ENCODE assay signal across 8 cellular contexts in genomic region chr1:247126165-247126564, GRCh38. TPM values are rescaled to one million over a fixed set of nuclear protein-coding genes. Genes with fewer than 3 reads are reported as not detected.
DNase-seq lines count a peak whose midpoint lies in the region; ATAC-seq, FAIRE-seq and TF ChIP-seq lines count a peak whose summit lies in the region.
"Not testable (repeated sequence)": the region's sequence is repeated elsewhere in the genome, so short reads cannot be mapped to it uniquely, and the experiment has no call there.

No MANE protein-coding gene starts in this region.

- ATAC-seq in CD4-positive, CD25-positive, alpha-beta regulatory T cell (ENCODE audit: low read depth in 2 of 2): peak; percentile 100
- ATAC-seq in GM18873 (IDR thresholded peaks at IDR 0.05; ENCODE audit: low FRiP score, unreplicated experiment) (peak; percentile 99), GM21423 (IDR thresholded peaks at IDR 0.05; ENCODE audit: unreplicated experiment) (peak; percentile 99), HG02798 (IDR thresholded peaks at IDR 0.05; ENCODE audit: poor library complexity, unreplicated experiment) (peak; percentile 100), HG03175 (IDR thresholded peaks at IDR 0.05; ENCODE audit: unreplicated experiment) (peak; percentile 99), RWPE2 (ENCODE audit: low read depth) (peak; percentile 97), naive B cell (ENCODE audit: low read depth in 2 of 2) (peak; percentile 97)

- not testable (repeated sequence) for H3K27ac ChIP-seq in CD4-positive, CD25-positive, alpha-beta regulatory T cell (ENCODE audit: insufficient read depth, low read length, poor library complexity, severe bottlenecking); RWPE2 (ENCODE audit: poor library complexity, severe bottlenecking); H1 (ENCODE audit: low read depth, low read length)

- not testable (repeated sequence) for H3K27me3 ChIP-seq in CD4-positive, CD25-positive, alpha-beta regulatory T cell (ENCODE audit: control insufficient read depth, insufficient read depth, low read length); RWPE2 (ENCODE audit: insufficient read depth, poor library complexity, severe bottlenecking); H1 (replicated peaks in 1 of 4; ENCODE audit: control insufficient read depth in 3 of 4, extremely low read depth in 1 of 4, insufficient read depth in 3 of 4, low read length in 3 of 4)

- H3K4me1 ChIP-seq in CD4-positive, CD25-positive, alpha-beta regulatory T cell (ENCODE audit: control insufficient read depth, insufficient read depth, low read length, poor library complexity, severe bottlenecking); RWPE2 (ENCODE audit: insufficient read depth, poor library complexity, severe bottlenecking); H1 (replicated peaks in 1 of 4; ENCODE audit: control insufficient read depth in 3 of 4, insufficient read depth in 4 of 4, low read length in 3 of 4): not testable (repeated sequence)

- not testable (repeated sequence) for H3K27me3 Mint-ChIP-seq in CD4-positive, CD25-positive, alpha-beta regulatory T cell; naive B cell

- H2AK5ac ChIP-seq in H1 (ENCODE audit: low read depth, low read length): not testable (repeated sequence)

- H3K79me1 ChIP-seq in H1 (ENCODE audit: low read depth, low read length): not testable (repeated sequence)

- not testable (repeated sequence) for TF ChIP-seq CTCF in RWPE2 (IDR thresholded peaks at IDR 0.05; ENCODE audit: poor library complexity, severe bottlenecking); H1 (IDR thresholded peaks at IDR 0.05; ENCODE audit: control extremely low read depth in 1 of 3, insufficient read depth in 1 of 3, low read depth in 1 of 3, low read length in 3 of 3)

- not testable (repeated sequence) for H3K9ac ChIP-seq in H1 (replicated peaks in 1 of 4; ENCODE audit: extremely low read depth in 1 of 4, low read depth in 3 of 4, low read length in 3 of 4)

- not testable (repeated sequence) for H4K91ac ChIP-seq in H1 (replicated peaks; ENCODE audit: insufficient read length, low read length)

- H3K36me3 ChIP-seq in CD4-positive, CD25-positive, alpha-beta regulatory T cell (ENCODE audit: control insufficient read depth, insufficient read depth, low read length); RWPE2 (ENCODE audit: low read depth): not testable (repeated sequence)
- H3K36me3 ChIP-seq in H1 (ENCODE audit: control insufficient read depth in 2 of 4, insufficient read depth in 4 of 4, low read length in 3 of 4): peaks cover under 1 to 12% (median 4%) of the 10 kb centered on the region in 4 experiments; a peak in 5 of 8 replicates

- H3K23ac ChIP-seq in H1 (ENCODE audit: insufficient read length): not testable (repeated sequence)

- not testable (repeated sequence) for H3K79me2 ChIP-seq in H1 (ENCODE audit: control insufficient read depth in 1 of 2, insufficient read depth in 2 of 2, low read length in 2 of 2)

- not testable (repeated sequence) for H3K4me3 ChIP-seq in CD4-positive, CD25-positive, alpha-beta regulatory T cell (ENCODE audit: low read depth, low read length); RWPE2 (ENCODE audit: severe bottlenecking); H1 (ENCODE audit: extremely low read depth in 1 of 4, insufficient read depth in 2 of 4, low read depth in 3 of 4, low read length in 4 of 4)

- peak; percentile 78 for FAIRE-seq in H1 (lab: Jason Lieb, UNC)

- not testable (repeated sequence) for H3K56ac ChIP-seq in H1 (replicated peaks; ENCODE audit: insufficient read length, low read depth, low read length)

- not testable (repeated sequence) for H3K23me2 ChIP-seq in H1 (ENCODE audit: low read depth, low read length)

- not testable (repeated sequence) for TF ChIP-seq EP300 in H1 (IDR thresholded peaks at IDR 0.05; ENCODE audit: borderline replicate concordance in 1 of 2, low read depth in 2 of 2, low read length in 2 of 2)

- TF ChIP-seq POLR2A in H1 (IDR thresholded peaks at IDR 0.05; ENCODE audit: control extremely low read depth in 1 of 2, low read depth in 2 of 2, low read length in 2 of 2): not testable (repeated sequence)

- not testable (repeated sequence) for H3K27ac Mint-ChIP-seq in CD4-positive, CD25-positive, alpha-beta regulatory T cell; naive B cell

- H2BK5ac ChIP-seq in H1 (ENCODE audit: low read depth, low read length): not testable (repeated sequence)

- H3K18ac ChIP-seq in H1 (ENCODE audit: extremely low read depth, low read length): not testable (repeated sequence)

- H3K4me2 ChIP-seq in H1 (ENCODE audit: insufficient read depth in 1 of 2, low read depth in 2 of 2, low read length in 2 of 2): not testable (repeated sequence)

- peaks cover 8 to 16% of the 10 kb centered on the region in 2 experiments for H3K9me3 ChIP-seq in CD4-positive, CD25-positive, alpha-beta regulatory T cell (ENCODE audit: control insufficient read depth in 2 of 2, low read length in 2 of 2)
- not testable (repeated sequence) for H3K9me3 ChIP-seq in RWPE2 (ENCODE audit: severe bottlenecking); H1 (ENCODE audit: insufficient read depth in 2 of 2, low read depth in 1 of 2, low read length in 1 of 2)

- H4K8ac ChIP-seq in H1 (ENCODE audit: extremely low read depth, insufficient read depth, low read length): not testable (repeated sequence)

- not testable (repeated sequence) for H2AFZ ChIP-seq in H1 (ENCODE audit: low read length)

- no CpG with 5 or more reads among the region's 25 CpGs for WGBS in H1 (ENCODE audit: extremely low coverage in 1 of 2, insufficient coverage in 1 of 2, insufficient read length in 1 of 2, insufficient replicate concordance in 2 of 2, low coverage in 1 of 2, low lambda C conversion rate in 2 of 2, missing lambda C conversion rate in 1 of 2), 2 experiments

- not testable (repeated sequence) for H3K14ac ChIP-seq in H1 (ENCODE audit: insufficient read length)

- H3K9me3 Mint-ChIP-seq in CD4-positive, CD25-positive, alpha-beta regulatory T cell: peaks cover 0 to 13% (median 3%) of the 10 kb centered on the region in 7 donors
- H3K9me3 Mint-ChIP-seq in naive B cell: peaks cover 0 to 12% (median 7%) of the 10 kb centered on the region in 7 donors

- not testable (repeated sequence) for DNase-seq in CD4-positive, CD25-positive, alpha-beta regulatory T cell; RWPE2 (ENCODE audit: low spot score); H1 (ENCODE audit: low read depth in 1 of 2, low spot score in 2 of 2); naive B cell

- H2BK20ac ChIP-seq in H1 (ENCODE audit: low read length): not testable (repeated sequence)

- H3K4me3 Mint-ChIP-seq in CD4-positive, CD25-positive, alpha-beta regulatory T cell; naive B cell: not testable (repeated sequence)

- not testable (repeated sequence) for H2BK15ac ChIP-seq in H1 (ENCODE audit: low read length)

- POLR2A ChIA-PET in H1 (lab: Charles Lee; ENCODE audit: partially characterized antibody): not testable (repeated sequence)

- TF ChIP-seq RAD21 in H1 (IDR thresholded peaks at IDR 0.05 in 1 of 2, conservative IDR thresholded peaks at IDR 0.05 in 1 of 2; ENCODE audit: low read depth in 2 of 2, low read length in 2 of 2): not testable (repeated sequence)

- not testable (repeated sequence) for H4K5ac ChIP-seq in H1 (ENCODE audit: insufficient read length, low read depth, low read length)

- not testable (repeated sequence) for H2BK120ac ChIP-seq in H1 (replicated peaks; ENCODE audit: low read depth, low read length)

- H3K4ac ChIP-seq in H1 (replicated peaks; ENCODE audit: insufficient read length, low read depth, low read length): not testable (repeated sequence)

- not testable (repeated sequence) for H3K4me1 Mint-ChIP-seq in CD4-positive, CD25-positive, alpha-beta regulatory T cell
- H3K4me1 Mint-ChIP-seq in naive B cell: peaks cover 7 to 13% (median 11%) of the 10 kb centered on the region in 3 donors

- not testable (repeated sequence) for H2BK12ac ChIP-seq in H1 (ENCODE audit: low read depth, low read length)

- CTCF ChIA-PET in H1 (lab: Charles Lee; ENCODE audit: partially characterized antibody): not testable (repeated sequence)

- H4K20me1 ChIP-seq in H1 (replicated peaks in 1 of 2; ENCODE audit: control insufficient read depth in 1 of 2, insufficient read depth in 2 of 2, low read length in 2 of 2): not testable (repeated sequence)

- peaks cover 11% of the 10 kb centered on the region for H3K36me3 Mint-ChIP-seq in CD4-positive, CD25-positive, alpha-beta regulatory T cell
- H3K36me3 Mint-ChIP-seq in naive B cell: not testable (repeated sequence)

RNA-seq across cellular contexts. Expression of gene ZNF669, which starts 22.0 kb away (rescaled TPM):
- 15.7 TPM for total RNA-seq in CD4-positive, CD25-positive, alpha-beta regulatory T cell
- 10 to 100 TPM; 10.1 to 24.9 (median 14.8) TPM for polyA plus RNA-seq in CD4-positive, CD25-positive, alpha-beta regulatory T cell
- 19.6 and 20.3 TPM in 2 replicates for total RNA-seq in H1 (2021; fragmentation: NEBNext Ultra II Directional; extraction: Animal tissue kit (Norgen Biotek cat#: 25700))
- 3.8 and 4.8 TPM in 2 replicates for polyA plus RNA-seq in H1 (2011; rRNA removed)
- polyA plus RNA-seq in H1 (2011; cell fraction: cytosol; rRNA removed): 6.7 TPM
- polyA plus RNA-seq in H1 (2011; cell fraction: nucleus; rRNA removed): 4.8 TPM
- polyA plus RNA-seq in H1 (2012, experiment 1 of 2): 7.8 to 11.6 TPM (median 9.9 TPM) in 4 replicates
- 2.4 TPM for polyA plus RNA-seq in H1 (2012, experiment 2 of 2)
- polyA plus RNA-seq in H1 (2013, experiment 1 of 2): 12.2 TPM
- 14.2 TPM for polyA plus RNA-seq in H1 (2013, experiment 2 of 2)
- polyA minus RNA-seq in H1 (2011; rRNA and poly(A)+ RNA removed): 10.3 and 12.9 TPM in 2 replicates
- 11.7 TPM for polyA minus RNA-seq in H1 (2011; cell fraction: cytosol; rRNA and poly(A)+ RNA removed)
- 17.2 TPM for polyA minus RNA-seq in H1 (2011; cell fraction: nucleus; rRNA and poly(A)+ RNA removed)
- 10 to 100 TPM; 40.1 to 82.0 (median 63.6) TPM for polyA plus RNA-seq in naive B cell (ENCODE audit: low read depth in 6 of 6)

RNA-seq across cellular contexts. Expression of gene ZNF124, which starts 45.7 kb away (rescaled TPM):
- total RNA-seq in CD4-positive, CD25-positive, alpha-beta regulatory T cell: 15.0 TPM
- polyA plus RNA-seq in CD4-positive, CD25-positive, alpha-beta regulatory T cell: 1 to 10 TPM; 4.7 to 8.0 (median 6.9) TPM
- 35.6 and 39.9 TPM in 2 replicates for total RNA-seq in H1 (2021; fragmentation: NEBNext Ultra II Directional; extraction: Animal tissue kit (Norgen Biotek cat#: 25700))
- polyA plus RNA-seq in H1 (2011; rRNA removed) (3.6 and 4.6 TPM in 2 replicates), naive B cell (ENCODE audit: low read depth in 6 of 6) (10 to 100 TPM in 5 of 6 donors, 1 to 10 TPM in 1; 7.9 to 17.5 (median 10.6) TPM)
- 7.7 TPM for polyA plus RNA-seq in H1 (2011; cell fraction: cytosol; rRNA removed)
- polyA plus RNA-seq in H1 (2011; cell fraction: nucleus; rRNA removed): 6.3 TPM
- 6.2 to 11.4 TPM (median 8.8 TPM) in 4 replicates for polyA plus RNA-seq in H1 (2012, experiment 1 of 2)
- polyA plus RNA-seq in H1 (2012, experiment 2 of 2): 0.97 TPM
- polyA plus RNA-seq in H1 (2013, experiment 1 of 2): 14.6 TPM
- polyA plus RNA-seq in H1 (2013, experiment 2 of 2): 13.8 TPM
- polyA minus RNA-seq in H1 (2011; rRNA and poly(A)+ RNA removed): 40.8 and 66.4 TPM in 2 replicates
- 16.7 TPM for polyA minus RNA-seq in H1 (2011; cell fraction: cytosol; rRNA and poly(A)+ RNA removed)
- 119 TPM for polyA minus RNA-seq in H1 (2011; cell fraction: nucleus; rRNA and poly(A)+ RNA removed)

RNA-seq across cellular contexts. Expression of gene ZNF670, which starts 47.6 kb away (rescaled TPM):
- total RNA-seq in CD4-positive, CD25-positive, alpha-beta regulatory T cell: 0.37 TPM
- polyA plus RNA-seq in CD4-positive, CD25-positive, alpha-beta regulatory T cell: 1 to 10 TPM in 1 of 4 donors, under 1 TPM in 3; 0.54 to 1.4 (median 0.80) TPM
- 11.7 and 15.4 TPM in 2 replicates for total RNA-seq in H1 (2021; fragmentation: NEBNext Ultra II Directional; extraction: Animal tissue kit (Norgen Biotek cat#: 25700))
- polyA plus RNA-seq in H1 (2011; rRNA removed) (1.5 and 2.8 TPM in 2 replicates), naive B cell (ENCODE audit: low read depth in 6 of 6) (1 to 10 TPM; 1.8 to 5.0 (median 3.7) TPM)
- 3.9 TPM for polyA plus RNA-seq in H1 (2011; cell fraction: cytosol; rRNA removed)
- polyA plus RNA-seq in H1 (2011; cell fraction: nucleus; rRNA removed): 0.97 TPM
- polyA plus RNA-seq in H1 (2012, experiment 1 of 2): 5.4 to 9.7 TPM (median 5.7 TPM) in 4 replicates
- polyA plus RNA-seq in H1 (2012, experiment 2 of 2): 0.46 TPM
- polyA plus RNA-seq in H1 (2013, experiment 1 of 2): 6.3 TPM
- polyA plus RNA-seq in H1 (2013, experiment 2 of 2): 6.7 TPM
- 5.4 and 9.3 TPM in 2 replicates for polyA minus RNA-seq in H1 (2011; rRNA and poly(A)+ RNA removed)
- polyA minus RNA-seq in H1 (2011; cell fraction: cytosol; rRNA and poly(A)+ RNA removed): 5.1 TPM
- polyA minus RNA-seq in H1 (2011; cell fraction: nucleus; rRNA and poly(A)+ RNA removed): 7.4 TPM
